ENCODE assay signal across 9 cellular contexts in genomic region chr3:184604039-184604955, GRCh38.
A peak's percentile ranks its signal among the peaks of the same experiment; 100 is the strongest.
DNase-seq lines count a peak whose midpoint lies in the region; ATAC-seq and TF ChIP-seq lines count a peak whose summit lies in the region.
"Had no signal": no experiment of that assay in that cellular context is flagged by ENCODE, and none has a peak within 500 bp of the region (broad histone marks: within the 10 kb centered on the region; RNA-seq: fewer than 3 reads in every experiment).

No MANE protein-coding gene starts in this region.

- peak overlapping the region; percentile 19 for H3K4me3 Mint-ChIP-seq in activated naive CD8-positive, alpha-beta T cell treated with anti-CD3 and anti-CD28 coated beads, Interleukin-2, amount 50 U/mL, for 24 hours
- no peak overlapping the region for H3K4me3 Mint-ChIP-seq in stimulated activated effector memory CD8-positive, alpha-beta T cell treated with anti-CD3 and anti-CD28 coated beads, Interleukin-12 subunit alpha, Interleukin-12 subunit beta, amount 100 ng/mL, for 72 hours

- no peaks in the 10 kb centered on the region for H3K36me3 Mint-ChIP-seq in activated naive CD8-positive, alpha-beta T cell treated with anti-CD3 and anti-CD28 coated beads, Interleukin-2, amount 50 U/mL, for 24 hours (ENCODE audit: low read depth)
- H3K36me3 Mint-ChIP-seq in stimulated activated effector memory CD8-positive, alpha-beta T cell treated with anti-CD3 and anti-CD28 coated beads, Interleukin-12 subunit alpha, Interleukin-12 subunit beta, amount 100 ng/mL, for 72 hours: peaks cover 6% of the 10 kb centered on the region

- no peak for ATAC-seq in activated naive CD8-positive, alpha-beta T cell treated with anti-CD3 and anti-CD28 coated beads, Interleukin-2, amount 50 U/mL, for 24 hours
- no peak for ATAC-seq in activated CD4-positive, CD25-positive, alpha-beta regulatory T cell treated with anti-CD3 and anti-CD28 coated beads, Interleukin-2, amount 50 U/mL, for 24 hours
- ATAC-seq in stimulated activated effector memory CD8-positive, alpha-beta T cell treated with anti-CD3 and anti-CD28 coated beads, Interleukin-12 subunit alpha, Interleukin-12 subunit beta, amount 100 ng/mL, for 72 hours: no peak

- no peak for TF ChIP-seq CTCF in HL-60 (IDR thresholded peaks at IDR 0.05; ENCODE audit: insufficient read depth, low read length)

- no peak overlapping the region for H3K27ac ChIP-seq in HL-60 (replicated peaks)

- peaks cover 28% of the 10 kb centered on the region for H3K4me1 Mint-ChIP-seq in activated naive CD8-positive, alpha-beta T cell treated with anti-CD3 and anti-CD28 coated beads, Interleukin-2, amount 50 U/mL, for 24 hours
- peaks cover 43% of the 10 kb centered on the region for H3K4me1 Mint-ChIP-seq in stimulated activated effector memory CD8-positive, alpha-beta T cell treated with anti-CD3 and anti-CD28 coated beads, Interleukin-12 subunit alpha, Interleukin-12 subunit beta, amount 100 ng/mL, for 72 hours

- H3K27me3 Mint-ChIP-seq in activated naive CD8-positive, alpha-beta T cell treated with anti-CD3 and anti-CD28 coated beads, Interleukin-2, amount 50 U/mL, for 24 hours: peaks cover 47% of the 10 kb centered on the region

- peaks cover 29% of the 10 kb centered on the region for H3K27me3 ChIP-seq in HL-60 (ENCODE audit: insufficient read depth, poor library complexity, severe bottlenecking)

- H3K27ac Mint-ChIP-seq in activated naive CD8-positive, alpha-beta T cell treated with anti-CD3 and anti-CD28 coated beads, Interleukin-2, amount 50 U/mL, for 24 hours: no peak overlapping the region
- H3K27ac Mint-ChIP-seq in stimulated activated effector memory CD8-positive, alpha-beta T cell treated with anti-CD3 and anti-CD28 coated beads, Interleukin-12 subunit alpha, Interleukin-12 subunit beta, amount 100 ng/mL, for 72 hours: no peak overlapping the region

- no peaks in the 10 kb centered on the region for H3K9me3 Mint-ChIP-seq in activated naive CD8-positive, alpha-beta T cell treated with anti-CD3 and anti-CD28 coated beads, Interleukin-2, amount 50 U/mL, for 24 hours
- H3K9me3 Mint-ChIP-seq in stimulated activated effector memory CD8-positive, alpha-beta T cell treated with anti-CD3 and anti-CD28 coated beads, Interleukin-12 subunit alpha, Interleukin-12 subunit beta, amount 100 ng/mL, for 72 hours: no peaks in the 10 kb centered on the region

- peak overlapping the region; percentile 20 for H3K4me3 ChIP-seq in HL-60 (replicated peaks; ENCODE audit: insufficient read depth, low read length)
- peak overlapping the region; percentile 18 for H3K4me3 ChIP-seq in skeletal muscle cell (ENCODE audit: low read depth, low read length)

- DNase-seq in HL-60 (ENCODE audit: low read depth in 1 of 2, low spot score in 1 of 2) (no peak), iPS-NIHi7 (ENCODE audit: extremely low spot score) (peak; percentile 78), skeletal muscle cell (ENCODE audit: low read depth) (no peak), NCI-H1930 (lab: John Stamatoyannopoulos, UW) (no peak)
- DNase-seq in activated naive CD8-positive, alpha-beta T cell treated with anti-CD3 and anti-CD28 coated beads, Interleukin-2, amount 50 U/mL, for 24 hours: no peak
- no peak for DNase-seq in stimulated activated effector memory CD8-positive, alpha-beta T cell treated with anti-CD3 and anti-CD28 coated beads, Interleukin-12 subunit alpha, Interleukin-12 subunit beta, amount 100 ng/mL, for 72 hours (ENCODE audit: low spot score in 2 of 2)
- no peak for DNase-seq in stimulated activated CD4-positive, alpha-beta T cell treated with anti-CD3 and anti-CD28 coated beads, Interleukin-1b, Interleukin-23, amount 100 ng/mL, for 48 hours
- DNase-seq: NCI-H187 had no signal
